ENCODE assay signal across 8 cellular contexts in genomic region chr19:16324384-16325160, GRCh38. TPM values are rescaled to one million over a fixed set of nuclear protein-coding genes. Genes with fewer than 3 reads are reported as not detected.
A peak's percentile ranks its signal among the peaks of the same experiment; 100 is the strongest.
DNase-seq lines count a peak whose midpoint lies in the region; ATAC-seq and TF ChIP-seq lines count a peak whose summit lies in the region.

KLF2 (plus strand) TSS chr19:16324826; CDS start chr19:16324924, 98 bp downstream.

- H3K36me3 ChIP-seq in OCI-LY7 (ENCODE audit: insufficient read depth, low read length) = no peaks in the 10 kb centered on the region
- peaks cover 0 to 22% (median 0%) of the 10 kb centered on the region in 3 donors for H3K36me3 ChIP-seq in esophagus squamous epithelium

- POLR2A ChIA-PET in OCI-LY7 (lab: Charles Lee) = interaction anchor here (0.5 to 1.1 kb wide), 2 partner anchors 10 to 21 kb away, joined by 3 read pairs; no protein-coding TSS in a partner anchor

- peaks cover 6% of the 10 kb centered on the region for H3K36me3 Mint-ChIP-seq in activated T-cell treated with anti-CD3 and anti-CD28 coated beads, Interleukin-2, amount 50 U/mL, for 24 hours (ENCODE audit: low read depth)

- H3K27ac ChIP-seq in OCI-LY7 (ENCODE audit: low read depth, low read length, poor library complexity, severe bottlenecking) (no peak within 1 kb of the TSS), esophagus squamous epithelium (peak within 1 kb of the TSS; percentile 89 to 96 (median 94))

- no peak within 1 kb of the TSS for H3K27ac Mint-ChIP-seq in activated T-cell treated with anti-CD3 and anti-CD28 coated beads, Interleukin-2, amount 50 U/mL, for 24 hours

- peak within 1 kb of the TSS; percentile 82 for H3K4me2 ChIP-seq in OCI-LY7 (ENCODE audit: low read length)

- in situ Hi-C loops in GM18951 (cut with MboI; ENCODE audit: low sequenced_read_pairs, unreplicated experiment) = no loop called here

- H3K9me3 ChIP-seq in OCI-LY7 (ENCODE audit: low read length) = no peaks in the 10 kb centered on the region
- no peaks in the 10 kb centered on the region for H3K9me3 ChIP-seq in esophagus squamous epithelium

- no peak within 1 kb of the TSS for H2AFZ ChIP-seq in OCI-LY7 (ENCODE audit: low read length)

- H3K4me3 ChIP-seq in AG10803 (ENCODE audit: low read length) = peak within 1 kb of the TSS; percentile 85
- H3K4me3 ChIP-seq in OCI-LY7 (ENCODE audit: low read depth, low read length, poor library complexity, severe bottlenecking) = peak within 1 kb of the TSS; percentile 71
- H3K4me3 ChIP-seq in esophagus squamous epithelium = peak within 1 kb of the TSS; percentile 57 to 91 (median 78)

- peak within 1 kb of the TSS; percentile 59 for H3K4me3 Mint-ChIP-seq in activated T-cell treated with anti-CD3 and anti-CD28 coated beads, Interleukin-2, amount 50 U/mL, for 24 hours

- H4K20me1 ChIP-seq in OCI-LY7 (ENCODE audit: insufficient read depth, low read length) = no peaks in the 10 kb centered on the region

- WGBS in esophagus squamous epithelium, 2 donors = no CpG with 5 or more reads among the region's 105 CpGs

- TF ChIP-seq CTCF in AG10803 (conservative IDR thresholded peaks at IDR 0.05; ENCODE audit: low read length) = no peak
- no peak for TF ChIP-seq CTCF in OCI-LY7 (conservative IDR thresholded peaks at IDR 0.05; ENCODE audit: low read length)
- TF ChIP-seq CTCF in esophagus squamous epithelium (IDR thresholded peaks at IDR 0.05) = no peak

- peaks cover 47% of the 10 kb centered on the region for H3K4me1 Mint-ChIP-seq in activated T-cell treated with anti-CD3 and anti-CD28 coated beads, Interleukin-2, amount 50 U/mL, for 24 hours (ENCODE audit: low read depth)

- H3K27me3 ChIP-seq in esophagus squamous epithelium = peaks cover 0 to 16% (median 0%) of the 10 kb centered on the region in 4 donors

- DNase-seq in AG10803 (ENCODE audit: low read depth) (peak; percentile 94), OCI-LY7 (ENCODE audit: low spot score) (peak; percentile 86), esophagus squamous epithelium (lab: John Stamatoyannopoulos, UW) (peak; percentile 61), myocyte (ENCODE audit: low read depth) (peak; percentile 94)
- peak; percentile 83 for DNase-seq in activated T-cell treated with anti-CD3 and anti-CD28 coated beads, Interleukin-2, amount 50 U/mL, for 24 hours
- peak; percentile 66 for DNase-seq in stimulated activated CD8-positive, alpha-beta memory T cell treated with anti-CD3 and anti-CD28 coated beads, Interleukin-7, amount 100 ng/mL, for 24 hours (ENCODE audit: low read depth)

- CTCF ChIA-PET in OCI-LY7 (lab: Charles Lee; ENCODE audit: unreplicated experiment) = no interaction called here

- BruUV-seq in OCI-LY7 (replicated peaks; lab: Mats Ljungman, UMichigan) = no TSS peak

- H3K9me2 ChIP-seq in OCI-LY7 (ENCODE audit: insufficient read depth, low read length) = no peaks in the 10 kb centered on the region

- no peaks in the 10 kb centered on the region for H3K79me2 ChIP-seq in OCI-LY7 (ENCODE audit: insufficient read depth, low read depth, low read length)

- intact Hi-C loops in OCI-LY7 (cut with micrococcal nuclease; ENCODE audit: unreplicated experiment) = no loop called here
- intact Hi-C loops in esophagus squamous epithelium (cut with DNase I) = no loop called here

- H3K9me3 Mint-ChIP-seq in activated T-cell treated with anti-CD3 and anti-CD28 coated beads, Interleukin-2, amount 50 U/mL, for 24 hours = no peaks in the 10 kb centered on the region

- peaks cover 21% of the 10 kb centered on the region for H3K27me3 Mint-ChIP-seq in activated T-cell treated with anti-CD3 and anti-CD28 coated beads, Interleukin-2, amount 50 U/mL, for 24 hours

- TF ChIP-seq POLR2A in GM18951 (IDR thresholded peaks at IDR 0.05; ENCODE audit: extremely low read depth, insufficient read depth, insufficient read length) (peak; percentile 60), esophagus squamous epithelium (IDR thresholded peaks at IDR 0.05) (peak in 2 of 4 donors; percentile 93 to 96)

- peak; percentile 60 for ATAC-seq in HG03280 (IDR thresholded peaks at IDR 0.05; ENCODE audit: unreplicated experiment)

- H3K4me1 ChIP-seq in OCI-LY7 (ENCODE audit: insufficient read depth, low read length, poor library complexity, severe bottlenecking) = peaks cover 88% of the 10 kb centered on the region
- peaks cover 16 to 54% (median 21%) of the 10 kb centered on the region in 3 donors for H3K4me1 ChIP-seq in esophagus squamous epithelium

RNA-seq across cellular contexts. Expression of gene KLF2, which starts in this region (rescaled TPM):
- total RNA-seq in OCI-LY7 (2014; rRNA removed; shearing (Covaris generic)) = 4.5 and 8.6 TPM in 2 replicates
- total RNA-seq in OCI-LY7 (2022) (6.2 and 8.2 TPM in 2 replicates), esophagus squamous epithelium (10 to 100 TPM in 1 of 4 donors, 1 to 10 TPM in 3; 4.2 to 11.4 (median 8.0) TPM), myocyte (9.2 and 13.7 TPM in 2 replicates)
- polyA plus RNA-seq in myocyte (2012) = 27.8 TPM
